In genomic region chr12:49345048-49345839, GRCh38 we compare ENCODE assay signal across 6 cellular contexts. TPM values are rescaled to one million over a fixed set of nuclear protein-coding genes. Genes with fewer than 3 reads are reported as not detected.
DNase-seq lines count a peak whose midpoint lies in the region; ATAC-seq and TF ChIP-seq lines count a peak whose summit lies in the region.

No MANE protein-coding gene starts in this region.

- peaks cover 12% of the 10 kb centered on the region for H3F3A ChIP-seq in DOHH2 (ENCODE audit: control insufficient read depth, insufficient read depth)

- no peaks in the 10 kb centered on the region for H3K9me2 ChIP-seq in DOHH2 (replicated peaks; ENCODE audit: control insufficient read depth, low read length)

- H3K27me3 ChIP-seq in DOHH2 (ENCODE audit: control insufficient read depth, low read length) (peaks cover 77% of the 10 kb centered on the region), thoracic aorta (replicated peaks; ENCODE audit: insufficient read depth) (peaks cover 24% of the 10 kb centered on the region)

- H3K4me1 ChIP-seq in DOHH2 (ENCODE audit: control insufficient read depth, low read length): peaks cover 58% of the 10 kb centered on the region
- peaks cover 41 to 52% of the 10 kb centered on the region in 2 donors for H3K4me1 ChIP-seq in thoracic aorta (ENCODE audit: control insufficient read depth in 1 of 2, low read depth in 2 of 2)

- H3K4me3 ChIP-seq in DOHH2 (ENCODE audit: low read length) (peak overlapping the region; percentile 52), thoracic aorta (peak overlapping the region; percentile 70)

- ATAC-seq in thoracic aorta (ENCODE audit: insufficient number of reproducible peaks, low FRiP score, low read depth) (no peak), HG03565 (IDR thresholded peaks at IDR 0.05; ENCODE audit: unreplicated experiment) (no peak), GM19455 (IDR thresholded peaks at IDR 0.05; ENCODE audit: unreplicated experiment) (no peak)

- no peaks in the 10 kb centered on the region for H3K36me3 ChIP-seq in DOHH2 (ENCODE audit: control insufficient read depth, low read length)
- no peaks in the 10 kb centered on the region for H3K36me3 ChIP-seq in thoracic aorta

- H3K79me2 ChIP-seq in DOHH2 (ENCODE audit: control insufficient read depth, low read length): no peaks in the 10 kb centered on the region

- H3K27ac ChIP-seq in DOHH2 (ENCODE audit: low read depth, low read length) (no peak overlapping the region), thoracic aorta (no peak overlapping the region)

- H4K20me1 ChIP-seq in DOHH2 (ENCODE audit: control insufficient read depth, insufficient read depth, low read depth, low read length): 0 out of 2 replicates have a peak, but pooled peaks cover 2% of the 10 kb centered on the region

- H3K9me3 ChIP-seq in DOHH2 (ENCODE audit: control insufficient read depth, insufficient read depth, low read length): no peaks in the 10 kb centered on the region
- H3K9me3 ChIP-seq in thoracic aorta: no peaks in the 10 kb centered on the region

- peak overlapping the region; percentile 62 for H3K4me2 ChIP-seq in DOHH2 (ENCODE audit: low read length)

- DNase-seq in NCI-H446 treated with DMSO at 0.1 percent for 48 hours (lab: John Stamatoyannopoulos, UW) (peak; percentile 67), glomerular visceral epithelial cell (ENCODE audit: extremely low spot score) (peak; percentile 83), thoracic aorta (ENCODE audit: low spot score) (no peak)

- TF ChIP-seq CTCF in DOHH2 (IDR thresholded peaks at IDR 0.05; ENCODE audit: low read depth, low read length, poor library complexity, severe bottlenecking) (no peak), thoracic aorta (IDR thresholded peaks at IDR 0.05) (no peak)

RNA-seq across cellular contexts. Expression of gene DNAJC22, which starts 1.4 kb away (rescaled TPM):
- total RNA-seq in thoracic aorta: 1 to 10 TPM in 1 of 2 donors, under 1 TPM in 1; 0.68 to 1.5 TPM

RNA-seq across cellular contexts. Expression of gene C1QL4, which starts 8.3 kb away (rescaled TPM):
- not detected for total RNA-seq in thoracic aorta

RNA-seq across cellular contexts. Expression of gene SPATS2, which starts 22.0 kb away (rescaled TPM):
- 10 to 100 TPM; 11.5 to 31.4 TPM for total RNA-seq in thoracic aorta

RNA-seq across cellular contexts. Expression of gene TROAP, which starts 22.2 kb away (rescaled TPM):
- under 1 TPM; 0.27 to 0.99 TPM for total RNA-seq in thoracic aorta

RNA-seq across cellular contexts. Expression of gene PRPH, which starts 50.3 kb away (rescaled TPM):
- total RNA-seq in thoracic aorta: 1 to 10 TPM in 1 of 2 donors, not detected in 1; 2.5 TPM
